Comparison of ENCODE assay signal across 20 cellular contexts in genomic region chr1:69992594-69992993, GRCh38.
"Had no signal": no experiment of that assay in that cellular context is flagged by ENCODE, and none has a peak within 500 bp of the region (broad histone marks: within the 10 kb centered on the region; RNA-seq: fewer than 3 reads in every experiment).

No MANE protein-coding gene starts in this region.

- FAIRE-seq: RCC 7860 had no signal

- H3K27me3 ChIP-seq: SJSA1 had no signal

- H3K27ac ChIP-seq: SJSA1, SK-N-MC had no signal

- H3K9me3 ChIP-seq: SJSA1 had no signal

- DNase-seq: KBM-7, MV-4-11, NCI-H1092, NCI-H1105 treated with DMSO at 0.1 percent for 48 hours, NCI-H1417 treated with DMSO at 0.1 percent for 48 hours, NCI-H146, NCI-H1694 treated with DMSO at 0.1 percent for 48 hours, NCI-H1930, NCI-H2081 treated with DMSO at 0.1 percent for 48 hours, NCI-H2171 treated with DMSO at 0.1 percent for 48 hours, NCI-H345, NCI-H446 treated with DMSO at 0.1 percent for 48 hours, NCI-H510A treated with DMSO at 0.1 percent for 48 hours, NCI-H526, Right ventricle myocardium superior, RPMI8226, SIG-M5 had no signal

- H3K4me3 ChIP-seq: SJSA1, SK-N-MC had no signal

- H3K4me1 ChIP-seq: SJSA1 had no signal

- H3K36me3 ChIP-seq: SJSA1 had no signal
